1 cellular context compared by ENCODE assay signal in the genomic region with DNA sequence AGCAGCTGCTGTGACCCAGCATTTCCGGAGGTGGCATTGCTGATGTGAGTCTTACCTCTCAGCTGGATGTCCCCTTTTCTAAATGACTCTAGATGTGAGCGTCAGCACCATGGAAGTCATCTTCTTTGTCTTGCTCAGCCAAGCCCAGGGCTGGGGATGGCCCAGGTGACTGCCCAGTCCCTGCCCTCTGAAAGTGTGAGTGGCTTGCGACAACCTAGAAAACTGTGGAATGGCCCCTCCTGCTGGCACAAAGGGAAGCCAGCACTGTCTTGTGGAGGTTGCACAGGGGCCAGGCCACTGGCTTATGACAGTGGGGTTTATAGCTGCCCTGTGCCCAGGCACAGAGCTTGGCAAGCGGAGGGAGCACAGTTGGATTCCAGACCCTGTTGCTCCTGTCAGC.
TF ChIP-seq lines count a peak whose summit lies in the region.

No MANE protein-coding gene starts in this region.

TF ChIP-seq in GM23338, 12 proteins besides CTCF, POLR2A, EP300 and RAD21 (continued from another document):
- TF ChIP-seq, protein P1, sequence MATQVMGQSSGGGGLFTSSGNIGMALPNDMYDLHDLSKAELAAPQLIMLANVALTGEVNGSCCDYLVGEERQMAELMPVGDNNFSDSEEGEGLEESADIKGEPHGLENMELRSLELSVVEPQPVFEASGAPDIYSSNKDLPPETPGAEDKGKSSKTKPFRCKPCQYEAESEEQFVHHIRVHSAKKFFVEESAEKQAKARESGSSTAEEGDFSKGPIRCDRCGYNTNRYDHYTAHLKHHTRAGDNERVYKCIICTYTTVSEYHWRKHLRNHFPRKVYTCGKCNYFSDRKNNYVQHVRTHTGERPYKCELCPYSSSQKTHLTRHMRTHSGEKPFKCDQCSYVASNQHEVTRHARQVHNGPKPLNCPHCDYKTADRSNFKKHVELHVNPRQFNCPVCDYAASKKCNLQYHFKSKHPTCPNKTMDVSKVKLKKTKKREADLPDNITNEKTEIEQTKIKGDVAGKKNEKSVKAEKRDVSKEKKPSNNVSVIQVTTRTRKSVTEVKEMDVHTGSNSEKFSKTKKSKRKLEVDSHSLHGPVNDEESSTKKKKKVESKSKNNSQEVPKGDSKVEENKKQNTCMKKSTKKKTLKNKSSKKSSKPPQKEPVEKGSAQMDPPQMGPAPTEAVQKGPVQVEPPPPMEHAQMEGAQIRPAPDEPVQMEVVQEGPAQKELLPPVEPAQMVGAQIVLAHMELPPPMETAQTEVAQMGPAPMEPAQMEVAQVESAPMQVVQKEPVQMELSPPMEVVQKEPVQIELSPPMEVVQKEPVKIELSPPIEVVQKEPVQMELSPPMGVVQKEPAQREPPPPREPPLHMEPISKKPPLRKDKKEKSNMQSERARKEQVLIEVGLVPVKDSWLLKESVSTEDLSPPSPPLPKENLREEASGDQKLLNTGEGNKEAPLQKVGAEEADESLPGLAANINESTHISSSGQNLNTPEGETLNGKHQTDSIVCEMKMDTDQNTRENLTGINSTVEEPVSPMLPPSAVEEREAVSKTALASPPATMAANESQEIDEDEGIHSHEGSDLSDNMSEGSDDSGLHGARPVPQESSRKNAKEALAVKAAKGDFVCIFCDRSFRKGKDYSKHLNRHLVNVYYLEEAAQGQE (IDR thresholded peaks at IDR 0.05; ENCODE audit: unreplicated experiment) = no peak
- TF ChIP-seq, protein P2, sequence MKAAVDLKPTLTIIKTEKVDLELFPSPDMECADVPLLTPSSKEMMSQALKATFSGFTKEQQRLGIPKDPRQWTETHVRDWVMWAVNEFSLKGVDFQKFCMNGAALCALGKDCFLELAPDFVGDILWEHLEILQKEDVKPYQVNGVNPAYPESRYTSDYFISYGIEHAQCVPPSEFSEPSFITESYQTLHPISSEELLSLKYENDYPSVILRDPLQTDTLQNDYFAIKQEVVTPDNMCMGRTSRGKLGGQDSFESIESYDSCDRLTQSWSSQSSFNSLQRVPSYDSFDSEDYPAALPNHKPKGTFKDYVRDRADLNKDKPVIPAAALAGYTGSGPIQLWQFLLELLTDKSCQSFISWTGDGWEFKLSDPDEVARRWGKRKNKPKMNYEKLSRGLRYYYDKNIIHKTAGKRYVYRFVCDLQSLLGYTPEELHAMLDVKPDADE (IDR thresholded peaks at IDR 0.05) = no peak
- TF ChIP-seq ZNF331 (CRISPR knock-in tag; IDR thresholded peaks at IDR 0.05; ENCODE audit: low read depth) (no peak), EZH2phosphoT487 (IDR thresholded peaks at IDR 0.05; ENCODE audit: unreplicated experiment) (no peak), POLR2AphosphoS5 (IDR thresholded peaks at IDR 0.05; ENCODE audit: low read depth) (no peak), ZNF114 (CRISPR knock-in tag; IDR thresholded peaks at IDR 0.05) (no peak), JUNB (IDR thresholded peaks at IDR 0.05; ENCODE audit: unreplicated experiment) (no peak)
